ENCODE assay signal across 8 cellular contexts in genomic region chr1:230067871-230068814, GRCh38. TPM values are rescaled to one million over a fixed set of nuclear protein-coding genes. Genes with fewer than 3 reads are reported as not detected.
A peak's percentile ranks its signal among the peaks of the same experiment; 100 is the strongest.
DNase-seq lines count a peak whose midpoint lies in the region; ATAC-seq and TF ChIP-seq lines count a peak whose summit lies in the region.

No MANE protein-coding gene starts in this region.

- H3K9me3 ChIP-seq in sigmoid colon, result no peaks in the 10 kb centered on the region

- no peaks in the 10 kb centered on the region for H3K36me3 ChIP-seq in sigmoid colon

- DNase-seq in AG04449 (ENCODE audit: low read depth, low spot score) (no peak), T47D (ENCODE audit: low read depth in 1 of 2, low spot score in 1 of 2) (peak; percentile 47 to 55), iPS-NIHi7 (ENCODE audit: extremely low spot score) (peak; percentile 60), sigmoid colon (no peak)

- TF ChIP-seq POLR2A in sigmoid colon (IDR thresholded peaks at IDR 0.05), result no peak

- no peak for TF ChIP-seq EP300 in sigmoid colon (IDR thresholded peaks at IDR 0.05)

- in situ Hi-C loops in T47D (cut with HindIII; ENCODE audit: low pct_unique_long_range_greater_than_20kb, low sequenced_read_pairs), result no loop called here

- POLR2A ChIA-PET in AG04449 (lab: Yijun Ruan, JAX), result interaction anchor here (0.8 kb wide), 1 partner anchor 9 kb away, joined by 3 read pairs; no protein-coding TSS in a partner anchor

- no peaks in the 10 kb centered on the region for H3K27me3 ChIP-seq in sigmoid colon

- no peak for TF ChIP-seq CTCF in AG04449 (IDR thresholded peaks at IDR 0.05; ENCODE audit: insufficient read depth, low read length, missing control alignments)
- TF ChIP-seq CTCF in sigmoid colon (IDR thresholded peaks at IDR 0.05), result peak in 1 of 4 experiments; percentile 19

- H3K27ac ChIP-seq in sigmoid colon, result peak overlapping the region; percentile 92 to 98 (median 94)

- WGBS in sigmoid colon, 2 donors, result 1 to 2% methylated on average over 65 of the region's 65 CpGs

- CTCF ChIA-PET in AG04449 (lab: Yijun Ruan, JAX), result interaction anchor here (1.2 kb wide), 1 partner anchor 147 kb away, joined by 3 read pairs; no protein-coding TSS in a partner anchor

- H3K4me1 ChIP-seq in sigmoid colon, result peaks cover 0 to 33% (median 28%) of the 10 kb centered on the region in 4 donors

- intact Hi-C loops in sigmoid colon (cut with DNase I), result loop anchor here (2.0 to 5.0 kb wide), 6 partner anchors 37 to 406 kb away; no protein-coding TSS in a partner anchor

- H3K4me3 ChIP-seq in AG04449 (ENCODE audit: low read depth, low read length) (peak overlapping the region; percentile 88), sigmoid colon (peak overlapping the region; percentile 62 to 94 (median 87))

- peak; percentile 3 for ATAC-seq in GM19455 (IDR thresholded peaks at IDR 0.05; ENCODE audit: unreplicated experiment)
- ATAC-seq in SK-N-SH treated with all-trans-retinoic acid at 6 μM for 48 hours, result peak; percentile 73
- no peak for ATAC-seq in HG02938 (IDR thresholded peaks at IDR 0.05; ENCODE audit: unreplicated experiment)
- no peak for ATAC-seq in HG03520 (IDR thresholded peaks at IDR 0.05; ENCODE audit: unreplicated experiment)

TF ChIP-seq in SK-N-SH treated with all-trans-retinoic acid at 6 μM for 48 hours, 23 proteins besides CTCF, POLR2A, EP300 and RAD21:
- TF ChIP-seq CSRNP3 (CRISPR knock-in tag; IDR thresholded peaks at IDR 0.05) (no peak), ISL1 (CRISPR knock-in tag; IDR thresholded peaks at IDR 0.05) (no peak), TCF4 (CRISPR knock-in tag; IDR thresholded peaks at IDR 0.05; ENCODE audit: borderline replicate concordance) (no peak), ZC3H10 (CRISPR knock-in tag; IDR thresholded peaks at IDR 0.05) (no peak), ARNTL (CRISPR knock-in tag; IDR thresholded peaks at IDR 0.05; ENCODE audit: borderline replicate concordance, low read depth) (no peak), OSR1 (CRISPR knock-in tag; IDR thresholded peaks at IDR 0.05) (no peak), PPARA (CRISPR knock-in tag; IDR thresholded peaks at IDR 0.05; ENCODE audit: borderline replicate concordance) (no peak), GLIS3 (CRISPR knock-in tag; IDR thresholded peaks at IDR 0.05) (no peak)
TF ChIP-seq in SK-N-SH treated with all-trans-retinoic acid at 6 μM for 48 hours: peak in this region for 0.

RNA-seq across cellular contexts. Expression of gene GALNT2, which starts 1.1 kb away (rescaled TPM):
- total RNA-seq in sigmoid colon, result 10 to 100 TPM; 32.6 to 38.5 (median 37.8) TPM
- polyA plus RNA-seq in sigmoid colon, result 10 to 100 TPM in 1 of 3 donors, 1 to 10 TPM in 2; 8.4 to 43.8 (median 9.5) TPM

Comparison
In these comparisons a context has a peak if more than half of its experiments do, and no peak if none do; other contexts are left out.
1. DNase-seq: peak in T47D (2 of 2) and iPS-NIHi7 (single experiment); none in AG04449 (single experiment) and sigmoid colon (single experiment).
2. ATAC-seq: peak in GM19455 (single experiment) and SK-N-SH treated with all-trans-retinoic acid at 6 μM for 48 hours (single experiment); none in HG02938 (single experiment) and HG03520 (single experiment).